Comparison of ENCODE assay signal across 1 cellular context in genomic region chr1:28088168-28088961, GRCh38.
A peak's percentile ranks its signal among the peaks of the same experiment; 100 is the strongest.
TF ChIP-seq lines count a peak whose summit lies in the region.

Gene EYA3 (minus strand): TSS chr1:28088610. CDS start chr1:28058026, 30,584 bp downstream.

TF ChIP-seq in H1, 55 proteins besides CTCF, POLR2A, EP300 and RAD21 (continued from another document):
- TF ChIP-seq GABPA (IDR thresholded peaks at IDR 0.05; ENCODE audit: borderline replicate concordance, insufficient read depth, low read length) (peak; percentile 93), RBBP5 (IDR thresholded peaks at IDR 0.05; ENCODE audit: borderline replicate concordance, low read depth, low read length) (0 out of 2 replicates have a peak, but pooled peaks have one; percentile 71), E2F6 (IDR thresholded peaks at IDR 0.05) (peak; percentile 33; the same call in 1 of the 2 replicates), CREB1 (IDR thresholded peaks at IDR 0.05) (peak; percentile 43; the same call in 1 of the 2 replicates), HDAC6 (IDR thresholded peaks at IDR 0.05; ENCODE audit: low read depth, low read length) (no peak), SP1 (IDR thresholded peaks at IDR 0.05; ENCODE audit: low read depth, low read length) (peak; percentile 52; the same call in 1 of the 2 replicates), TCF12 (IDR thresholded peaks at IDR 0.05; ENCODE audit: low read depth, low read length) (no peak)
